In genomic region chr3:68172039-68172438, GRCh38 we compare ENCODE assay signal across 7 cellular contexts.
"Had no signal": no experiment of that assay in that cellular context is flagged by ENCODE, and none has a peak within 500 bp of the region (broad histone marks: within the 10 kb centered on the region; RNA-seq: fewer than 3 reads in every experiment).

No MANE protein-coding gene starts in this region.

- H3K4me3 ChIP-seq: GM12878 had no signal

- ATAC-seq: GM12878 had no signal

- FAIRE-seq: G401.6, GM12878, GM12891, GM12892, GM18507 had no signal

- DNase-seq: GDM1, GF-D8 had no signal
